In genomic region chr10:60203993-60204618, GRCh38 we compare ENCODE assay signal across 8 cellular contexts.
DNase-seq lines count a peak whose midpoint lies in the region; ATAC-seq and TF ChIP-seq lines count a peak whose summit lies in the region.

No MANE protein-coding gene starts in this region.

- H3K9me3 ChIP-seq in A673 (ENCODE audit: low read depth, low read length, poor library complexity, severe bottlenecking) (no peaks in the 10 kb centered on the region), Panc1 (ENCODE audit: control insufficient read depth, insufficient read depth, low read depth, low read length) (no peaks in the 10 kb centered on the region)

- H3K36me3 ChIP-seq in A673 (ENCODE audit: insufficient read depth, low read length, poor library complexity, severe bottlenecking) (no peaks in the 10 kb centered on the region), Panc1 (ENCODE audit: control insufficient read depth, insufficient read depth, low read length) (no peaks in the 10 kb centered on the region)

- CTCF ChIA-PET in A673 (lab: Charles Lee) (interaction anchor here (0.6 to 1.0 kb wide), 4 partner anchors 104 to 230 kb away, joined by 3 read pairs; no protein-coding TSS in a partner anchor), Panc1 (lab: Charles Lee) (interaction anchor here (1.1 kb wide), 1 partner anchor 104 kb away, joined by 3 read pairs; no protein-coding TSS in a partner anchor)

- intact Hi-C loops in A673 (cut with micrococcal nuclease; ENCODE audit: unreplicated experiment) (loop anchor here (1.0 kb wide), 1 partner anchor 230 kb away; no protein-coding TSS in a partner anchor), Panc1 (cut with micrococcal nuclease; ENCODE audit: unreplicated experiment) (loop anchor here (2.0 kb wide), 1 partner anchor 231 kb away; no protein-coding TSS in a partner anchor)

- H3K4me3 ChIP-seq in A673 (ENCODE audit: low read depth, low read length, poor library complexity, severe bottlenecking) (no peak overlapping the region), GM12875 (ENCODE audit: low read depth, low read length) (no peak overlapping the region), Panc1 (ENCODE audit: low read depth in 2 of 2, low read length in 2 of 2) (no peak overlapping the region)

- in situ Hi-C loops in Panc1 (cut with HindIII; ENCODE audit: low pct_unique_long_range_greater_than_20kb, low sequenced_read_pairs), result no loop called here

- BruUV-seq in A673 (replicated peaks; lab: Mats Ljungman, UMichigan), result no TSS peak
- no TSS peak for BruUV-seq in Panc1 (replicated peaks; lab: Mats Ljungman, UMichigan)

- H3K27me3 ChIP-seq in A673 (replicated peaks; ENCODE audit: insufficient read depth, low read depth, low read length, poor library complexity) (no peaks in the 10 kb centered on the region), Panc1 (ENCODE audit: control insufficient read depth, insufficient read depth, low read length) (peaks cover 4% of the 10 kb centered on the region; the same call in 1 of the 2 replicates)

- peak; percentile 60 for DNase-seq in A673 (ENCODE audit: low spot score)
- DNase-seq in Panc1 (ENCODE audit: low read depth, low spot score), result no peak
- peak; percentile 22 for DNase-seq in fibroblast of the conjunctiva (ENCODE audit: low read depth)
- peak; percentile 85 for DNase-seq in superior temporal gyrus (ENCODE audit: extremely low spot score)

- ATAC-seq in Panc1, result no peak
- no peak for ATAC-seq in activated CD4-positive, CD25-positive, alpha-beta regulatory T cell treated with anti-CD3 and anti-CD28 coated beads, Interleukin-2, amount 50 U/mL, for 24 hours
- no peak for ATAC-seq in GM21825 (IDR thresholded peaks at IDR 0.05; ENCODE audit: unreplicated experiment)
- ATAC-seq in GM18873 (IDR thresholded peaks at IDR 0.05; ENCODE audit: low FRiP score, unreplicated experiment), result no peak

- H3K27ac ChIP-seq in A673 (ENCODE audit: low read depth, low read length, poor library complexity, severe bottlenecking), result no peak overlapping the region
- H3K27ac ChIP-seq in Panc1 (ENCODE audit: low read length), result no peak overlapping the region

- H3K4me1 ChIP-seq in A673 (ENCODE audit: insufficient read depth, low read length, poor library complexity, severe bottlenecking), result no peaks in the 10 kb centered on the region
- H3K4me1 ChIP-seq in Panc1 (ENCODE audit: control insufficient read depth, insufficient read depth, low read length), result no peaks in the 10 kb centered on the region

- TF ChIP-seq CTCF in A673 (conservative IDR thresholded peaks at IDR 0.05; ENCODE audit: low read depth, low read length) (peak; percentile 70), GM12875 (IDR thresholded peaks at IDR 0.05; ENCODE audit: borderline replicate concordance, insufficient read depth, low read depth, low read length) (peak; percentile 47; the same call in 1 of the 2 replicates), Panc1 (IDR thresholded peaks at IDR 0.05) (peak; percentile 70; the same call in 1 of the 2 replicates)

- POLR2A ChIA-PET in A673 (lab: Charles Lee; ENCODE audit: low non-redundant PET) (no interaction called here), Panc1 (lab: Charles Lee) (interaction anchor here (0.7 kb wide), 1 partner anchor 157 kb away, joined by 3 read pairs; no protein-coding TSS in a partner anchor)
